1 cellular context compared by ENCODE assay signal in genomic region chr20:58947797-58948388, GRCh38. TPM values are rescaled to one million over a fixed set of nuclear protein-coding genes. Genes with fewer than 3 reads are reported as not detected.
"Had no signal": no experiment of that assay in that cellular context is flagged by ENCODE, and none has a peak within 500 bp of the region (broad histone marks: within the 10 kb centered on the region; RNA-seq: fewer than 3 reads in every experiment).

No MANE protein-coding gene starts in this region.

RNA-seq across cellular contexts. Expression of gene CTSZ, which starts 59.2 kb away (rescaled TPM):
- total RNA-seq: SJCRH30 had no signal
